22 cellular contexts compared by ENCODE assay signal in genomic region chr11:116394022-116394421, GRCh38.
DNase-seq lines count a peak whose midpoint lies in the region; ATAC-seq and TF ChIP-seq lines count a peak whose summit lies in the region.
"Had no signal": no experiment of that assay in that cellular context is flagged by ENCODE, and none has a peak within 500 bp of the region (broad histone marks: within the 10 kb centered on the region; RNA-seq: fewer than 3 reads in every experiment).

No MANE protein-coding gene starts in this region.

- intact Hi-C loops in dorsolateral prefrontal cortex (cut with DNase I), result no loop called here

- H3K9me2 ChIP-seq in SK-N-SH, result no peaks in the 10 kb centered on the region

- H3K9ac ChIP-seq in SK-N-SH, result no peak overlapping the region
- H3K9ac ChIP-seq: BLaER1 treated with 17β-estradiol and CSF1 and Interleukin-3, amounts not matched to agents 10 nM and 100 nM; GM23248 had no signal

- H2AFZ ChIP-seq in SK-N-SH (ENCODE audit: low read depth), result no peak overlapping the region
- H2AFZ ChIP-seq: GM23248 had no signal

- H3K9me3 ChIP-seq in SK-N-SH, result no peaks in the 10 kb centered on the region

- H3K4me1 ChIP-seq in SK-N-SH (ENCODE audit: control insufficient read depth in 1 of 2, insufficient read depth in 2 of 2, low read depth in 1 of 2, low read length in 1 of 2), result peaks cover 0 to 23% of the 10 kb centered on the region in 2 experiments; a peak in 1 of 4 replicates
- H3K4me1 ChIP-seq: BLaER1 treated with 17β-estradiol and CSF1 and Interleukin-3, amounts not matched to agents 10 nM and 100 nM had no signal

- H3K27me3 ChIP-seq in SK-N-SH (ENCODE audit: insufficient read depth) (no peaks in the 10 kb centered on the region), dorsolateral prefrontal cortex (peaks cover 0 to 11% (median 0%) of the 10 kb centered on the region in 45 donors)
- H3K27me3 ChIP-seq: BE2C; BLaER1 treated with 17β-estradiol and CSF1 and Interleukin-3, amounts not matched to agents 10 nM and 100 nM had no signal

- WGBS in SK-N-SH (ENCODE audit: low lambda C conversion rate), result 3% methylated on average over 3 of the region's 3 CpGs

- TF ChIP-seq RAD21 in SK-N-SH (IDR thresholded peaks at IDR 0.05; ENCODE audit: low read length), result no peak

- no peaks in the 10 kb centered on the region for H3K36me3 ChIP-seq in SK-N-SH (replicated peaks in 1 of 2; ENCODE audit: control insufficient read depth in 1 of 2, insufficient read depth in 2 of 2, low read length in 1 of 2)
- H3K36me3 ChIP-seq: BE2C; BLaER1 treated with 17β-estradiol and CSF1 and Interleukin-3, amounts not matched to agents 10 nM and 100 nM had no signal

- H3K4me2 ChIP-seq in SK-N-SH, result no peak overlapping the region
- H3K4me2 ChIP-seq: BLaER1 treated with 17β-estradiol and CSF1 and Interleukin-3, amounts not matched to agents 10 nM and 100 nM had no signal

- ATAC-seq in SK-N-SH treated with all-trans-retinoic acid at 6 μM for 48 hours, result no peak
- ATAC-seq: GM12878 had no signal

- DNase-seq in SK-N-SH, result no peak
- DNase-seq in NCI-H526 (lab: John Stamatoyannopoulos, UW), result peak; percentile 49 to 67
- peak; percentile 61 for DNase-seq in islet precursor cell
- DNase-seq in dorsolateral prefrontal cortex, result no peak
- no peak for DNase-seq in NCI-H748 treated with DMSO at 0.1 percent for 48 hours (lab: John Stamatoyannopoulos, UW)
- no peak for DNase-seq in C1 segment of cervical spinal cord (lab: John Stamatoyannopoulos, UW)
- DNase-seq: ACHN; AML-193; BE2C; Calu3; CD4-positive, alpha-beta memory T cell; COR-L47; DMS153; DND-41; GDM1; GM23248; H7; HCEC 1CT had no signal

- peak in 1 of 2 experiments; percentile 72; a peak in 2 of 4 replicates for TF ChIP-seq EP300 in SK-N-SH (IDR thresholded peaks at IDR 0.05; ENCODE audit: borderline replicate concordance in 1 of 2, low read depth in 1 of 2, low read length in 1 of 2)

- no peak for TF ChIP-seq CTCF in SK-N-SH (IDR thresholded peaks at IDR 0.05)
- no peak for TF ChIP-seq CTCF in dorsolateral prefrontal cortex (IDR thresholded peaks at IDR 0.05 in 54 of 56, conservative IDR thresholded peaks at IDR 0.05 in 2 of 56; ENCODE audit: low read depth in 1 of 56, partially characterized antibody in 56 of 56)

- CTCF ChIA-PET in SK-N-SH (lab: Yijun Ruan, JAX), result interaction anchor here (0.8 to 2.9 kb wide), 5 partner anchors 18 to 247 kb away, joined by 3 to 13 read pairs (median 3); no protein-coding TSS in a partner anchor

- no peaks in the 10 kb centered on the region for H4K20me1 ChIP-seq in SK-N-SH (ENCODE audit: insufficient read depth)
- H4K20me1 ChIP-seq: BLaER1 treated with 17β-estradiol and CSF1 and Interleukin-3, amounts not matched to agents 10 nM and 100 nM had no signal

- no peaks in the 10 kb centered on the region for H3K79me2 ChIP-seq in SK-N-SH (ENCODE audit: insufficient read depth)

- no peaks in the 10 kb centered on the region for H3F3A ChIP-seq in SK-N-SH (replicated peaks; ENCODE audit: insufficient read depth)

- H3K27ac ChIP-seq in SK-N-SH (ENCODE audit: low read depth in 2 of 2, low read length in 1 of 2), result peak overlapping the region in 1 of 2 experiments; percentile 85; a peak in 2 of 4 replicates
- no peak overlapping the region for H3K27ac ChIP-seq in dorsolateral prefrontal cortex
- H3K27ac ChIP-seq: 22Rv1; BLaER1 treated with 17β-estradiol and CSF1 and Interleukin-3, amounts not matched to agents 10 nM and 100 nM; GM23248 had no signal

- POLR2A ChIA-PET in SK-N-SH (lab: Yijun Ruan, JAX), result interaction anchor here (0.8 to 2.2 kb wide), 2 partner anchors 9 to 109 kb away, joined by 3 to 17 read pairs; no protein-coding TSS in a partner anchor

- no peak overlapping the region; a peak in 1 of 4 replicates for H3K4me3 ChIP-seq in SK-N-SH (ENCODE audit: low read depth in 2 of 2, low read length in 1 of 2)
- no peak overlapping the region for H3K4me3 ChIP-seq in dorsolateral prefrontal cortex
- H3K4me3 ChIP-seq: BLaER1 treated with 17β-estradiol and CSF1 and Interleukin-3, amounts not matched to agents 10 nM and 100 nM; GM12878; GM23248 had no signal

TF ChIP-seq in SK-N-SH, 30 proteins besides CTCF, POLR2A, EP300 and RAD21:
- TF ChIP-seq SIN3A (IDR thresholded peaks at IDR 0.05; ENCODE audit: borderline replicate concordance, low read depth, low read length), result no peak
- peak; percentile 78 for TF ChIP-seq GATA2 (CRISPR knock-in tag; IDR thresholded peaks at IDR 0.05)
- TF ChIP-seq FOXJ3 (CRISPR knock-in tag; IDR thresholded peaks at IDR 0.05), result 0 out of 2 replicates have a peak, but pooled peaks have one; percentile 36

TF ChIP-seq in SK-N-SH treated with all-trans-retinoic acid at 6 μM for 48 hours, 23 proteins besides CTCF, POLR2A, EP300 and RAD21:
- TF ChIP-seq POU6F1 (CRISPR knock-in tag; IDR thresholded peaks at IDR 0.05; ENCODE audit: borderline replicate concordance, low read depth) (no peak), ZFP3 (CRISPR knock-in tag; IDR thresholded peaks at IDR 0.05) (no peak), ESRRG (CRISPR knock-in tag; IDR thresholded peaks at IDR 0.05) (no peak), CSDC2 (CRISPR knock-in tag; IDR thresholded peaks at IDR 0.05) (no peak)

Comparison
In these comparisons a context has a peak if more than half of its experiments do, and no peak if none do; other contexts are left out.
1. DNase-seq: peak in NCI-H526 (2 of 2) and islet precursor cell (single experiment); none in SK-N-SH (single experiment), dorsolateral prefrontal cortex (0 of 10), NCI-H748 treated with DMSO at 0.1 percent for 48 hours (single experiment) and C1 segment of cervical spinal cord (0 of 14).